In the genomic region with DNA sequence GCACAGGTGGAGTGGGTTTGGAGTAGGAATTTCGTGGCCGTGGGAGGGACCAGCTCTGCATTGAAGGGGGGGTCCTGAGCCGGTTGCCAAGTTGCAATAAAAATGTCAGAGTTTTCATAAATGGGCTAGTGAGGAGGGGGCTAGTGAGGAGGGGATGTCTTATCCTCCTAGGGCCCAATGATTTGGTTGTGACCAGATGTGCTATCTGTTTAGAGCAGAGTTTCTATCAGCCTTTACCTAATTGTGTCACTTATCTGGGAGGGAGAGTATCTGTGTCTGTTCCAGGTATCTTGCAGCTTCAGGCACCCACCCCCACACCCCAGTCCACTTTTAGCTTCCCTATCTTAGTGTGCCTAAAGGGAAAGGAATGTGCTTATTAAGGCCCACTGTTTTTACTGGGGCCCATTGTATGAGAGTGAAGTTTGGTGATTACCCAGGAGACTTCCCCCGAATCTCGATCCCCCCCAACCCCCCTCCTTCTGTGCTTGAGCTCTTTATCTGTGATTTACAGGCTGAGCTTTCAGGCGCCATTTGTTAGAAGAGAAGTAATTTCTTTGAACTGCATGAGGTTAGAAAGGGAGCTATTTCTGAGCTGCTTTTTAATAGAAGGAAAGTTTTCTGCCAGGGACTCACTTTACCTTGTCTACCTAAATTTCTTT, we compare ENCODE assay signal across 1 cellular context.
A peak's percentile ranks its signal among the peaks of the same experiment; 100 is the strongest.
TF ChIP-seq lines count a peak whose summit lies in the region.

No MANE protein-coding gene starts in this region.

TF ChIP-seq in GM12878, 131 proteins besides CTCF, POLR2A, EP300 and RAD21 (continued from another document):
- TF ChIP-seq, protein P1, sequence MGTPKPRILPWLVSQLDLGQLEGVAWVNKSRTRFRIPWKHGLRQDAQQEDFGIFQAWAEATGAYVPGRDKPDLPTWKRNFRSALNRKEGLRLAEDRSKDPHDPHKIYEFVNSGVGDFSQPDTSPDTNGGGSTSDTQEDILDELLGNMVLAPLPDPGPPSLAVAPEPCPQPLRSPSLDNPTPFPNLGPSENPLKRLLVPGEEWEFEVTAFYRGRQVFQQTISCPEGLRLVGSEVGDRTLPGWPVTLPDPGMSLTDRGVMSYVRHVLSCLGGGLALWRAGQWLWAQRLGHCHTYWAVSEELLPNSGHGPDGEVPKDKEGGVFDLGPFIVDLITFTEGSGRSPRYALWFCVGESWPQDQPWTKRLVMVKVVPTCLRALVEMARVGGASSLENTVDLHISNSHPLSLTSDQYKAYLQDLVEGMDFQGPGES (IDR thresholded peaks at IDR 0.05): no peak
- TF ChIP-seq CHD1 (IDR thresholded peaks at IDR 0.05; ENCODE audit: low read depth, low read length) (no peak), RUNX3 (IDR thresholded peaks at IDR 0.05; ENCODE audit: low read length) (peak; percentile 7; the same call in 1 of the 2 replicates), SREBF2 (IDR thresholded peaks at IDR 0.05; ENCODE audit: low read length) (no peak), ZNF384 (IDR thresholded peaks at IDR 0.05; ENCODE audit: borderline replicate concordance, low read depth, low read length) (no peak), ETV6 (conservative IDR thresholded peaks at IDR 0.05 in 1 of 2, IDR thresholded peaks at IDR 0.05 in 1 of 2; ENCODE audit: borderline replicate concordance in 1 of 2, low read depth in 1 of 2) (no peak), ZZZ3 (IDR thresholded peaks at IDR 0.05; ENCODE audit: control insufficient read depth, insufficient read length, low read depth) (no peak), TCF3 (IDR thresholded peaks at IDR 0.05; ENCODE audit: borderline replicate concordance, insufficient read depth, low read depth, low read length) (no peak), HDAC2 (IDR thresholded peaks at IDR 0.05) (no peak), RFX5 (IDR thresholded peaks at IDR 0.05; ENCODE audit: low read depth, low read length) (no peak), POU2F2 (IDR thresholded peaks at IDR 0.05; ENCODE audit: borderline replicate concordance, low read depth, low read length) (no peak), MEF2A (IDR thresholded peaks at IDR 0.05; ENCODE audit: insufficient read depth, low read depth, low read length) (no peak), KDM1A (IDR thresholded peaks at IDR 0.05; ENCODE audit: borderline replicate concordance) (no peak), MYB (IDR thresholded peaks at IDR 0.05; ENCODE audit: borderline replicate concordance, low read depth, low read length) (no peak), HCFC1 (IDR thresholded peaks at IDR 0.05; ENCODE audit: low read length) (no peak), SIX5 (IDR thresholded peaks at IDR 0.05; ENCODE audit: low read depth, low read length, severe bottlenecking) (no peak), IKZF2 (IDR thresholded peaks at IDR 0.05) (no peak), YBX1 (IDR thresholded peaks at IDR 0.05) (no peak), HDAC6 (IDR thresholded peaks at IDR 0.05; ENCODE audit: unreplicated experiment) (no peak), PAX5 (IDR thresholded peaks at IDR 0.05; ENCODE audit: borderline replicate concordance, low read depth, low read length) (no peak), RELA (IDR thresholded peaks at IDR 0.05; ENCODE audit: borderline replicate concordance, partially characterized antibody) (no peak), TAF1 (IDR thresholded peaks at IDR 0.05; ENCODE audit: borderline replicate concordance, low read depth, low read length) (no peak), NFIC (IDR thresholded peaks at IDR 0.05; ENCODE audit: low read depth, low read length) (0 out of 2 replicates have a peak, but pooled peaks have one; percentile 16), JUNB (IDR thresholded peaks at IDR 0.05) (no peak), YY1 (IDR thresholded peaks at IDR 0.05; ENCODE audit: low read depth, low read length) (peak; percentile 60; the same call in 1 of the 2 replicates), CREB1 (IDR thresholded peaks at IDR 0.05; ENCODE audit: low read depth) (0 out of 2 replicates have a peak, but pooled peaks have one; percentile 23)
- TF ChIP-seq, protein P2, sequence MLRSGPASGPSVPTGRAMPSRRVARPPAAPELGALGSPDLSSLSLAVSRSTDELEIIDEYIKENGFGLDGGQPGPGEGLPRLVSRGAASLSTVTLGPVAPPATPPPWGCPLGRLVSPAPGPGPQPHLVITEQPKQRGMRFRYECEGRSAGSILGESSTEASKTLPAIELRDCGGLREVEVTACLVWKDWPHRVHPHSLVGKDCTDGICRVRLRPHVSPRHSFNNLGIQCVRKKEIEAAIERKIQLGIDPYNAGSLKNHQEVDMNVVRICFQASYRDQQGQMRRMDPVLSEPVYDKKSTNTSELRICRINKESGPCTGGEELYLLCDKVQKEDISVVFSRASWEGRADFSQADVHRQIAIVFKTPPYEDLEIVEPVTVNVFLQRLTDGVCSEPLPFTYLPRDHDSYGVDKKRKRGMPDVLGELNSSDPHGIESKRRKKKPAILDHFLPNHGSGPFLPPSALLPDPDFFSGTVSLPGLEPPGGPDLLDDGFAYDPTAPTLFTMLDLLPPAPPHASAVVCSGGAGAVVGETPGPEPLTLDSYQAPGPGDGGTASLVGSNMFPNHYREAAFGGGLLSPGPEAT (IDR thresholded peaks at IDR 0.05; ENCODE audit: low read depth): no peak
- TF ChIP-seq, protein P3, sequence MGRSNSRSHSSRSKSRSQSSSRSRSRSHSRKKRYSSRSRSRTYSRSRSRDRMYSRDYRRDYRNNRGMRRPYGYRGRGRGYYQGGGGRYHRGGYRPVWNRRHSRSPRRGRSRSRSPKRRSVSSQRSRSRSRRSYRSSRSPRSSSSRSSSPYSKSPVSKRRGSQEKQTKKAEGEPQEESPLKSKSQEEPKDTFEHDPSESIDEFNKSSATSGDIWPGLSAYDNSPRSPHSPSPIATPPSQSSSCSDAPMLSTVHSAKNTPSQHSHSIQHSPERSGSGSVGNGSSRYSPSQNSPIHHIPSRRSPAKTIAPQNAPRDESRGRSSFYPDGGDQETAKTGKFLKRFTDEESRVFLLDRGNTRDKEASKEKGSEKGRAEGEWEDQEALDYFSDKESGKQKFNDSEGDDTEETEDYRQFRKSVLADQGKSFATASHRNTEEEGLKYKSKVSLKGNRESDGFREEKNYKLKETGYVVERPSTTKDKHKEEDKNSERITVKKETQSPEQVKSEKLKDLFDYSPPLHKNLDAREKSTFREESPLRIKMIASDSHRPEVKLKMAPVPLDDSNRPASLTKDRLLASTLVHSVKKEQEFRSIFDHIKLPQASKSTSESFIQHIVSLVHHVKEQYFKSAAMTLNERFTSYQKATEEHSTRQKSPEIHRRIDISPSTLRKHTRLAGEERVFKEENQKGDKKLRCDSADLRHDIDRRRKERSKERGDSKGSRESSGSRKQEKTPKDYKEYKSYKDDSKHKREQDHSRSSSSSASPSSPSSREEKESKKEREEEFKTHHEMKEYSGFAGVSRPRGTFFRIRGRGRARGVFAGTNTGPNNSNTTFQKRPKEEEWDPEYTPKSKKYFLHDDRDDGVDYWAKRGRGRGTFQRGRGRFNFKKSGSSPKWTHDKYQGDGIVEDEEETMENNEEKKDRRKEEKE (IDR thresholded peaks at IDR 0.05): no peak
- TF ChIP-seq, protein P4, sequence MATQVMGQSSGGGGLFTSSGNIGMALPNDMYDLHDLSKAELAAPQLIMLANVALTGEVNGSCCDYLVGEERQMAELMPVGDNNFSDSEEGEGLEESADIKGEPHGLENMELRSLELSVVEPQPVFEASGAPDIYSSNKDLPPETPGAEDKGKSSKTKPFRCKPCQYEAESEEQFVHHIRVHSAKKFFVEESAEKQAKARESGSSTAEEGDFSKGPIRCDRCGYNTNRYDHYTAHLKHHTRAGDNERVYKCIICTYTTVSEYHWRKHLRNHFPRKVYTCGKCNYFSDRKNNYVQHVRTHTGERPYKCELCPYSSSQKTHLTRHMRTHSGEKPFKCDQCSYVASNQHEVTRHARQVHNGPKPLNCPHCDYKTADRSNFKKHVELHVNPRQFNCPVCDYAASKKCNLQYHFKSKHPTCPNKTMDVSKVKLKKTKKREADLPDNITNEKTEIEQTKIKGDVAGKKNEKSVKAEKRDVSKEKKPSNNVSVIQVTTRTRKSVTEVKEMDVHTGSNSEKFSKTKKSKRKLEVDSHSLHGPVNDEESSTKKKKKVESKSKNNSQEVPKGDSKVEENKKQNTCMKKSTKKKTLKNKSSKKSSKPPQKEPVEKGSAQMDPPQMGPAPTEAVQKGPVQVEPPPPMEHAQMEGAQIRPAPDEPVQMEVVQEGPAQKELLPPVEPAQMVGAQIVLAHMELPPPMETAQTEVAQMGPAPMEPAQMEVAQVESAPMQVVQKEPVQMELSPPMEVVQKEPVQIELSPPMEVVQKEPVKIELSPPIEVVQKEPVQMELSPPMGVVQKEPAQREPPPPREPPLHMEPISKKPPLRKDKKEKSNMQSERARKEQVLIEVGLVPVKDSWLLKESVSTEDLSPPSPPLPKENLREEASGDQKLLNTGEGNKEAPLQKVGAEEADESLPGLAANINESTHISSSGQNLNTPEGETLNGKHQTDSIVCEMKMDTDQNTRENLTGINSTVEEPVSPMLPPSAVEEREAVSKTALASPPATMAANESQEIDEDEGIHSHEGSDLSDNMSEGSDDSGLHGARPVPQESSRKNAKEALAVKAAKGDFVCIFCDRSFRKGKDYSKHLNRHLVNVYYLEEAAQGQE (IDR thresholded peaks at IDR 0.05; ENCODE audit: low read depth, low read length): no peak
- TF ChIP-seq, protein P5, sequence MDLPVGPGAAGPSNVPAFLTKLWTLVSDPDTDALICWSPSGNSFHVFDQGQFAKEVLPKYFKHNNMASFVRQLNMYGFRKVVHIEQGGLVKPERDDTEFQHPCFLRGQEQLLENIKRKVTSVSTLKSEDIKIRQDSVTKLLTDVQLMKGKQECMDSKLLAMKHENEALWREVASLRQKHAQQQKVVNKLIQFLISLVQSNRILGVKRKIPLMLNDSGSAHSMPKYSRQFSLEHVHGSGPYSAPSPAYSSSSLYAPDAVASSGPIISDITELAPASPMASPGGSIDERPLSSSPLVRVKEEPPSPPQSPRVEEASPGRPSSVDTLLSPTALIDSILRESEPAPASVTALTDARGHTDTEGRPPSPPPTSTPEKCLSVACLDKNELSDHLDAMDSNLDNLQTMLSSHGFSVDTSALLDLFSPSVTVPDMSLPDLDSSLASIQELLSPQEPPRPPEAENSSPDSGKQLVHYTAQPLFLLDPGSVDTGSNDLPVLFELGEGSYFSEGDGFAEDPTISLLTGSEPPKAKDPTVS (IDR thresholded peaks at IDR 0.05; ENCODE audit: low read depth, low read length): no peak
- TF ChIP-seq, protein P6, sequence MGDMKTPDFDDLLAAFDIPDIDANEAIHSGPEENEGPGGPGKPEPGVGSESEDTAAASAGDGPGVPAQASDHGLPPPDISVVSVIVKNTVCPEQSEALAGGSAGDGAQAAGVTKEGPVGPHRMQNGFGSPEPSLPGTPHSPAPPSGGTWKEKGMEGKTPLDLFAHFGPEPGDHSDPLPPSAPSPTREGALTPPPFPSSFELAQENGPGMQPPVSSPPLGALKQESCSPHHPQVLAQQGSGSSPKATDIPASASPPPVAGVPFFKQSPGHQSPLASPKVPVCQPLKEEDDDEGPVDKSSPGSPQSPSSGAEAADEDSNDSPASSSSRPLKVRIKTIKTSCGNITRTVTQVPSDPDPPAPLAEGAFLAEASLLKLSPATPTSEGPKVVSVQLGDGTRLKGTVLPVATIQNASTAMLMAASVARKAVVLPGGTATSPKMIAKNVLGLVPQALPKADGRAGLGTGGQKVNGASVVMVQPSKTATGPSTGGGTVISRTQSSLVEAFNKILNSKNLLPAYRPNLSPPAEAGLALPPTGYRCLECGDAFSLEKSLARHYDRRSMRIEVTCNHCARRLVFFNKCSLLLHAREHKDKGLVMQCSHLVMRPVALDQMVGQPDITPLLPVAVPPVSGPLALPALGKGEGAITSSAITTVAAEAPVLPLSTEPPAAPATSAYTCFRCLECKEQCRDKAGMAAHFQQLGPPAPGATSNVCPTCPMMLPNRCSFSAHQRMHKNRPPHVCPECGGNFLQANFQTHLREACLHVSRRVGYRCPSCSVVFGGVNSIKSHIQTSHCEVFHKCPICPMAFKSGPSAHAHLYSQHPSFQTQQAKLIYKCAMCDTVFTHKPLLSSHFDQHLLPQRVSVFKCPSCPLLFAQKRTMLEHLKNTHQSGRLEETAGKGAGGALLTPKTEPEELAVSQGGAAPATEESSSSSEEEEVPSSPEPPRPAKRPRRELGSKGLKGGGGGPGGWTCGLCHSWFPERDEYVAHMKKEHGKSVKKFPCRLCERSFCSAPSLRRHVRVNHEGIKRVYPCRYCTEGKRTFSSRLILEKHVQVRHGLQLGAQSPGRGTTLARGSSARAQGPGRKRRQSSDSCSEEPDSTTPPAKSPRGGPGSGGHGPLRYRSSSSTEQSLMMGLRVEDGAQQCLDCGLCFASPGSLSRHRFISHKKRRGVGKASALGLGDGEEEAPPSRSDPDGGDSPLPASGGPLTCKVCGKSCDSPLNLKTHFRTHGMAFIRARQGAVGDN (IDR thresholded peaks at IDR 0.05): no peak
